13 cellular contexts compared by ENCODE assay signal in genomic region chr19:1998712-1999708, GRCh38.
"Had no signal": no experiment of that assay in that cellular context is flagged by ENCODE, and none has a peak within 500 bp of the region (broad histone marks: within the 10 kb centered on the region; RNA-seq: fewer than 3 reads in every experiment).

No MANE protein-coding gene starts in this region.

- H3K27me3 Mint-ChIP-seq: activated naive CD8-positive, alpha-beta T cell had no signal

- DNase-seq: activated CD4-positive, CD25-positive, alpha-beta regulatory T cell treated with anti-CD3 and anti-CD28 coated beads, Interleukin-2, amount 50 U/mL, for 72 hours; amygdala; body of pancreas; colonic mucosa; erythroblast; gastrocnemius medialis; heart left ventricle; left ventricle myocardium inferior; nephron progenitor cell; occipital lobe; stimulated activated CD4-positive, alpha-beta T cell treated with anti-CD3 and anti-CD28 coated beads, Interleukin-2, amount 100 ng/mL, for 24 hours; T-helper 9 cell had no signal

- H3K4me3 Mint-ChIP-seq: activated naive CD8-positive, alpha-beta T cell; nephron progenitor cell had no signal

- H3K9me3 ChIP-seq: body of pancreas, colonic mucosa, gastrocnemius medialis, left ventricle myocardium inferior had no signal

- H3K27ac Mint-ChIP-seq: activated naive CD8-positive, alpha-beta T cell; nephron progenitor cell had no signal

- H3K27me3 ChIP-seq: body of pancreas, colonic mucosa, gastrocnemius medialis, heart left ventricle had no signal

- H3K4me1 ChIP-seq: body of pancreas, colonic mucosa, gastrocnemius medialis, heart left ventricle, left ventricle myocardium inferior had no signal

- H3K4me1 Mint-ChIP-seq: nephron progenitor cell had no signal

- H3K4me3 ChIP-seq: body of pancreas, colonic mucosa, gastrocnemius medialis, heart left ventricle, left ventricle myocardium inferior had no signal

- H3K27ac ChIP-seq: body of pancreas, colonic mucosa, gastrocnemius medialis, heart left ventricle, left ventricle myocardium inferior had no signal
